21 cellular contexts compared by ENCODE assay signal in the genomic region with DNA sequence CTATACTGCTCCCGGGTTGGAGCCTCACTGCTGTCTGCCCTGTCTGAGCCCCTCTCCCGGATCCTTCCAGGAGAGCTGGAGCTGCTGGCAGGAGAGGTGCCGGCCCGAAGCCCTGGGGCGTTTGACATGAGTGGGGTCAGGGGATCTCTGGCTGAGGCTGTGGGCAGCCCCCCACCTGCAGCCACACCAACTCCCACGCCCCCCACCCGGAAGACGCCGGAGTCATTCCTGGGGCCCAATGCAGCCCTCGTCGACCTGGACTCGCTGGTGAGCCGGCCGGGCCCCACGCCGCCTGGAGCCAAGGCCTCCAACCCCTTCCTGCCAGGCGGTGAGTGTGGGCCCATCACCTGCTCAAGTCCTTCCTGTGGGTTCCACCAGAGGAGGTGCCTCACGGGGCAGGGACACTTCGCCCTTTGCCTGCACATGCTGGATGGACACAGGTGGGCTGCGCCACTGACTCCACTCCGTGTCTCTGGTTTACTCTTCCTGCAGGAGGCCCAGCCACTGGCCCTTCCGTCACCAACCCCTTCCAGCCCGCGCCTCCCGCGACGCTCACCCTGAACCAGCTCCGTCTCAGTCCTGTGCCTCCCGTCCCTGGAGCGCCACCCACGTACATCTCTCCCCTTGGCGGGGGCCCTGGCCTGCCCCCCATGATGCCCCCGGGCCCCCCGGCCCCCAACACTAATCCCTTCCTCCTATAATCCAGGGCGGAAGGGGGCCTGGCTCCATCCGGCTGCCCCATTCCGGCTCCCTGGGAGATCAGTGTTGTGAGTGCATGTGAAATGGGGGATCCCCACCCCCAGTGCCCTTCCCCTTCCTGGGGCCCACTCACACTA. TPM values are rescaled to one million over a fixed set of nuclear protein-coding genes. Genes with fewer than 3 reads are reported as not detected.
DNase-seq lines count a peak whose midpoint lies in the region; ATAC-seq, FAIRE-seq and TF ChIP-seq lines count a peak whose summit lies in the region.
"Had no signal": no experiment of that assay in that cellular context is flagged by ENCODE, and none has a peak within 500 bp of the region (broad histone marks: within the 10 kb centered on the region; RNA-seq: fewer than 3 reads in every experiment).

No MANE protein-coding gene starts in this region.

- H3K79me2 ChIP-seq in K562 (ENCODE audit: control insufficient read depth, insufficient read depth, low read length): no peaks in the 10 kb centered on the region

- no peaks in the 10 kb centered on the region for H3K9me1 ChIP-seq in K562 (ENCODE audit: control insufficient read depth, insufficient read depth, low read length)

- H3K36me3 ChIP-seq in heart right ventricle: peaks cover 0 to 100% (median 64%) of the 10 kb centered on the region in 9 donors
- peaks cover 85% of the 10 kb centered on the region; the same call in 2 of the 3 replicates for H3K36me3 ChIP-seq in K562 (ENCODE audit: control insufficient read depth, insufficient read depth, low read length)
- peaks cover 42 to 86% of the 10 kb centered on the region in 2 donors for H3K36me3 ChIP-seq in neuronal stem cell (replicated peaks in 1 of 2; ENCODE audit: control insufficient read depth in 2 of 2, insufficient read depth in 2 of 2, low read length in 2 of 2)
- H3K36me3 ChIP-seq in upper lobe of right lung: peaks cover 72% of the 10 kb centered on the region

- H3K14ac ChIP-seq in neuronal stem cell (ENCODE audit: low read length): no peak overlapping the region

- no peak overlapping the region for H2BK120ac ChIP-seq in neuronal stem cell (ENCODE audit: low read depth, low read length)

- H3K23ac ChIP-seq in neuronal stem cell (ENCODE audit: low read depth, low read length, poor library complexity): no peak overlapping the region

- no TSS peak for BruUV-seq in K562 (replicated peaks; lab: Mats Ljungman, UMichigan)

- H3K9me3 ChIP-seq in heart right ventricle (no peaks in the 10 kb centered on the region), K562 (replicated peaks; ENCODE audit: control insufficient read depth, insufficient read depth, low read depth, low read length) (no peaks in the 10 kb centered on the region), neuronal stem cell (replicated peaks in 1 of 2; ENCODE audit: control insufficient read depth in 2 of 2, insufficient read depth in 1 of 2, low read depth in 1 of 2, low read length in 2 of 2) (no peaks in the 10 kb centered on the region), upper lobe of right lung (no peaks in the 10 kb centered on the region)
- H3K9me3 ChIP-seq: A549, SJSA1 had no signal

- TF ChIP-seq RAD21 in K562 (CRISPR knock-in tag; conservative IDR thresholded peaks at IDR 0.05 in 1 of 2, IDR thresholded peaks at IDR 0.05 in 1 of 2): no peak

- no peak overlapping the region for H4K91ac ChIP-seq in neuronal stem cell (ENCODE audit: low read depth, low read length, poor library complexity)

- no peak for TF ChIP-seq POLR2A in K562 (conservative IDR thresholded peaks at IDR 0.05)

- H2BK12ac ChIP-seq in neuronal stem cell (ENCODE audit: low read length): no peak overlapping the region

- H2BK5ac ChIP-seq in neuronal stem cell (ENCODE audit: low read length): peak overlapping the region; percentile 13

- H3K27ac ChIP-seq in heart right ventricle (no peak overlapping the region), K562 (ENCODE audit: extremely low read depth, low read depth, low read length) (no peak overlapping the region), neuronal stem cell (replicated peaks; ENCODE audit: low read length) (no peak overlapping the region), upper lobe of right lung (no peak overlapping the region)
- H3K27ac ChIP-seq: A549, SJSA1 had no signal

- no peak for FAIRE-seq in K562 (lab: Jason Lieb, UNC)
- FAIRE-seq: A549, GM12878, GM18507 had no signal

- 94 to 96% methylated on average over 37 of the region's 37 CpGs for WGBS in heart right ventricle, 2 donors
- 93% methylated on average over 26 of the region's 37 CpGs for WGBS in K562 (ENCODE audit: insufficient coverage, low coverage, missing lambda C conversion rate)
- no CpG with 5 or more reads among the region's 37 CpGs for WGBS in neuronal stem cell (ENCODE audit: extremely low coverage in 2 of 2, insufficient read length in 2 of 2, insufficient replicate concordance in 1 of 2), 2 donors

- H2AK5ac ChIP-seq in neuronal stem cell (ENCODE audit: low read depth, low read length): no peak overlapping the region

- H4K8ac ChIP-seq in neuronal stem cell (ENCODE audit: low read depth, low read length): no peak overlapping the region

- H2AFZ ChIP-seq in K562 (ENCODE audit: low read depth, low read length) (no peak overlapping the region), neuronal stem cell (ENCODE audit: low read length) (no peak overlapping the region)

- peak; percentile 63 for DNase-seq in cardiac septum (ENCODE audit: low spot score)
- no peak for DNase-seq in heart right ventricle
- DNase-seq in K562 (ENCODE audit: extremely low read depth in 1 of 4, low spot score in 3 of 4): no peak
- DNase-seq in neuronal stem cell (ENCODE audit: low spot score): no peak
- DNase-seq in upper lobe of right lung: peak; percentile 52
- DNase-seq: C1 segment of cervical spinal cord, DMS 273 treated with DMSO at 0.1 percent for 48 hours, GDM1, GOT3, KBM-7, NCI-H1048, NCI-H146, NCI-H2081, NCI-H748 treated with DMSO at 0.1 percent for 48 hours had no signal

- H4K20me1 ChIP-seq in K562 (replicated peaks; ENCODE audit: control insufficient read depth, insufficient read depth, low read length): no peaks in the 10 kb centered on the region; the same call in 1 of the 2 replicates

- no peak overlapping the region for H2BK15ac ChIP-seq in neuronal stem cell (ENCODE audit: low read length)

- CTCF ChIA-PET in K562 (lab: Yijun Ruan, JAX; ENCODE audit: low intra/inter-chr PET ratio): no interaction called here

- no peaks in the 10 kb centered on the region for H3K27me3 ChIP-seq in heart right ventricle
- H3K27me3 ChIP-seq in K562 (ENCODE audit: control insufficient read depth in 2 of 2, insufficient read depth in 2 of 2, low read length in 2 of 2): no peaks in the 10 kb centered on the region
- no peaks in the 10 kb centered on the region for H3K27me3 ChIP-seq in neuronal stem cell (ENCODE audit: control insufficient read depth in 3 of 3, insufficient read depth in 3 of 3, low read depth in 1 of 3, low read length in 3 of 3)
- no peaks in the 10 kb centered on the region for H3K27me3 ChIP-seq in upper lobe of right lung
- H3K27me3 ChIP-seq: SJSA1 had no signal

- no peak for TF ChIP-seq EP300 in K562 (IDR thresholded peaks at IDR 0.05; ENCODE audit: low read length)

- TF ChIP-seq CTCF in heart right ventricle (IDR thresholded peaks at IDR 0.05) (no peak), K562 (IDR thresholded peaks at IDR 0.05 in 2 of 3, conservative IDR thresholded peaks at IDR 0.05 in 1 of 3; ENCODE audit: insufficient read depth in 2 of 3, low read depth in 1 of 3, low read length in 3 of 3) (no peak), upper lobe of right lung (IDR thresholded peaks at IDR 0.05) (no peak)

- ATAC-seq in heart right ventricle (no peak), K562 (no peak), upper lobe of right lung (no peak), HG02938 (IDR thresholded peaks at IDR 0.05; ENCODE audit: unreplicated experiment) (no peak), GM21619 (IDR thresholded peaks at IDR 0.05; ENCODE audit: unreplicated experiment) (no peak)
- ATAC-seq: A549, GM12878 had no signal

- POLR2A ChIA-PET in K562 (lab: Yijun Ruan, JAX): interaction anchor here (0.6 kb wide), 1 partner anchor 17 kb away, joined by 3 read pairs; no protein-coding TSS in a partner anchor

- H3K9ac ChIP-seq in K562 (ENCODE audit: insufficient read depth in 1 of 2, low read depth in 2 of 2, low read length in 2 of 2): 0 out of 4 replicates have a peak overlapping the region, but pooled peaks of 1 of the 2 experiments have one; percentile 28
- H3K9ac ChIP-seq in neuronal stem cell (ENCODE audit: low read depth, low read length, poor library complexity): no peak overlapping the region

- no peak overlapping the region for H3K18ac ChIP-seq in neuronal stem cell (ENCODE audit: low read length)

- H3K79me1 ChIP-seq in neuronal stem cell (ENCODE audit: low read depth, low read length): peaks cover 16% of the 10 kb centered on the region

- intact Hi-C loops in cardiac septum (cut with DNase I) (no loop called here), heart right ventricle (cut with DNase I) (no loop called here), K562 (cut with micrococcal nuclease) (no loop called here), upper lobe of right lung (cut with DNase I) (no loop called here)

- H3K4ac ChIP-seq in neuronal stem cell (ENCODE audit: low read length): no peak overlapping the region

- no peak overlapping the region for H3K4me3 ChIP-seq in heart right ventricle
- no peak overlapping the region for H3K4me3 ChIP-seq in K562
- H3K4me3 ChIP-seq in neuronal stem cell (ENCODE audit: low read length in 2 of 2): peak overlapping the region in 1 of 2 donors; percentile 63
- H3K4me3 ChIP-seq in upper lobe of right lung: no peak overlapping the region
- H3K4me3 ChIP-seq: A549, GM12878, SJSA1 had no signal

- in situ Hi-C loops in K562 (cut with MboI): no loop called here

- H3K4me1 ChIP-seq in heart right ventricle (no peaks in the 10 kb centered on the region), K562 (replicated peaks in 1 of 2; ENCODE audit: control insufficient read depth in 2 of 2, insufficient read depth in 2 of 2, low read length in 2 of 2) (peaks cover 0 to 19% of the 10 kb centered on the region in 2 experiments; a peak in 2 of 5 replicates), neuronal stem cell (ENCODE audit: control insufficient read depth in 2 of 2, insufficient read depth in 1 of 2, low read depth in 1 of 2, low read length in 2 of 2) (no peaks in the 10 kb centered on the region), upper lobe of right lung (no peaks in the 10 kb centered on the region)
- H3K4me1 ChIP-seq: A549, SJSA1 had no signal

- H3K4me2 ChIP-seq in K562 (ENCODE audit: insufficient read depth, low read length) (no peak overlapping the region), neuronal stem cell (ENCODE audit: insufficient read depth, low read length, poor library complexity, severe bottlenecking) (no peak overlapping the region)
- H3K4me2 ChIP-seq: A549 had no signal

RNA-seq across cellular contexts. Expression of gene EPN1, which starts 19.8 kb away (rescaled TPM):
- total RNA-seq in cardiac septum (193 TPM), heart right ventricle (100 to 1,000 TPM; 127 to 305 (median 140) TPM), K562 (2014; rRNA removed) (25.4 and 33.8 TPM in 2 replicates), K562 (2014; rRNA removed; fragmentation: Illumina TruSeq; extraction: Trizol) (5.1 and 6.4 TPM in 2 replicates), K562 (2015; rRNA removed; fragmentation: Illumina TruSeq; extraction: Trizol) (12.7 and 14.6 TPM in 2 replicates), K562 (2021) (138 and 142 TPM in 2 replicates), upper lobe of right lung (117 TPM)
- polyA plus RNA-seq in heart right ventricle (100 to 1,000 TPM; 134 to 140 TPM), K562 (2011; rRNA removed) (11.3 and 22.8 TPM in 2 replicates), K562 (2014; fragmentation: Illumina TruSeq; extraction: Trizol) (14.9 and 33.1 TPM in 2 replicates), K562 (2014; fragmentation: Nextera tagmentation; extraction: Ambion mirVana) (under 1 TPM; 0.08 to 0.15 TPM), K562 (2014; rRNA removed) (44.7 and 47.2 TPM in 2 replicates)
- 32.5 and 96.7 TPM in 2 replicates for total RNA-seq in K562 (2011; cell fraction: chromatin; rRNA removed; ENCODE audit: low replicate concordance)
- total RNA-seq in K562 (2011; cell fraction: nucleolus; rRNA removed): 37.1 and 45.4 TPM in 2 replicates
- 46.5 and 48.0 TPM in 2 replicates for total RNA-seq in K562 (2011; cell fraction: nucleoplasm; rRNA removed)
- polyA plus RNA-seq in K562 (2011; cell fraction: cytosol; rRNA removed): 17.5 and 44.0 TPM in 2 replicates
- polyA plus RNA-seq in K562 (2011; cell fraction: nucleus; rRNA removed): 19.3 and 25.8 TPM in 2 replicates
- polyA plus RNA-seq in K562 (2012): 56.6 and 92.1 TPM in 2 replicates
- 17.8 and 24.4 TPM in 2 replicates for polyA minus RNA-seq in K562 (2011; rRNA and poly(A)+ RNA removed)
- 57.1 and 83.4 TPM in 2 replicates for polyA minus RNA-seq in K562 (2011; cell fraction: cytosol; rRNA and poly(A)+ RNA removed)
- polyA minus RNA-seq in K562 (2011; cell fraction: nucleus; rRNA and poly(A)+ RNA removed): 8.9 and 16.7 TPM in 2 replicates
- polyA plus RNA-seq in neuronal stem cell (2013, experiment 1 of 2): 91.8 TPM
- 89.2 TPM for polyA plus RNA-seq in neuronal stem cell (2013, experiment 2 of 2)

RNA-seq across cellular contexts. Expression of gene U2AF2, which starts 40.0 kb away (rescaled TPM):
- total RNA-seq in cardiac septum: 80.4 TPM
- total RNA-seq in heart right ventricle: 100 to 1,000 TPM in 1 of 10 donors, 10 to 100 TPM in 9; 64.1 to 100 (median 72.9) TPM
- 10 to 100 TPM; 75.5 to 90.2 TPM for polyA plus RNA-seq in heart right ventricle
- total RNA-seq in K562 (2011; cell fraction: chromatin; rRNA removed; ENCODE audit: low replicate concordance): 193 and 483 TPM in 2 replicates
- total RNA-seq in K562 (2011; cell fraction: nucleolus; rRNA removed): 266 and 305 TPM in 2 replicates
- total RNA-seq in K562 (2011; cell fraction: nucleoplasm; rRNA removed): 221 and 225 TPM in 2 replicates
- total RNA-seq in K562 (2014; rRNA removed): 279 and 332 TPM in 2 replicates
- total RNA-seq in K562 (2014; rRNA removed; fragmentation: Illumina TruSeq; extraction: Trizol): 36.8 and 58.9 TPM in 2 replicates
- 157 and 162 TPM in 2 replicates for total RNA-seq in K562 (2015; rRNA removed; fragmentation: Illumina TruSeq; extraction: Trizol)
- total RNA-seq in K562 (2021): 304 and 321 TPM in 2 replicates
- polyA plus RNA-seq in K562 (2011; rRNA removed): 144 and 156 TPM in 2 replicates
- 175 and 315 TPM in 2 replicates for polyA plus RNA-seq in K562 (2011; cell fraction: cytosol; rRNA removed)
- 395 and 527 TPM in 2 replicates for polyA plus RNA-seq in K562 (2011; cell fraction: nucleus; rRNA removed)
- 223 and 263 TPM in 2 replicates for polyA plus RNA-seq in K562 (2012)
- 169 and 224 TPM in 2 replicates for polyA plus RNA-seq in K562 (2014; fragmentation: Illumina TruSeq; extraction: Trizol)
- polyA plus RNA-seq in K562 (2014; fragmentation: Nextera tagmentation; extraction: Ambion mirVana): 1 to 10 TPM; 3.0 to 4.4 TPM
- 277 and 331 TPM in 2 replicates for polyA plus RNA-seq in K562 (2014; rRNA removed)
- polyA minus RNA-seq in K562 (2011; rRNA and poly(A)+ RNA removed): 42.9 and 75.8 TPM in 2 replicates
- polyA minus RNA-seq in K562 (2011; cell fraction: cytosol; rRNA and poly(A)+ RNA removed): 113 and 128 TPM in 2 replicates
- polyA minus RNA-seq in K562 (2011; cell fraction: nucleus; rRNA and poly(A)+ RNA removed): 91.7 and 99.0 TPM in 2 replicates
- polyA plus RNA-seq in neuronal stem cell (2013, experiment 1 of 2): 155 TPM
- 147 TPM for polyA plus RNA-seq in neuronal stem cell (2013, experiment 2 of 2)
- total RNA-seq in upper lobe of right lung: 142 TPM

RNA-seq across cellular contexts. Expression of gene NLRP9, which starts 43.3 kb away (rescaled TPM):
- not detected for total RNA-seq in cardiac septum
- total RNA-seq in heart right ventricle: not detected
- not detected for polyA plus RNA-seq in heart right ventricle
- total RNA-seq in K562 (2011; cell fraction: chromatin; rRNA removed; ENCODE audit: low replicate concordance): not detected in 2 replicates
- total RNA-seq in K562 (2011; cell fraction: nucleolus; rRNA removed): not detected in 2 replicates
- not detected in 2 replicates for total RNA-seq in K562 (2011; cell fraction: nucleoplasm; rRNA removed)
- total RNA-seq in K562 (2014; rRNA removed): not detected in 2 replicates
- not detected in 2 replicates for total RNA-seq in K562 (2014; rRNA removed; fragmentation: Illumina TruSeq; extraction: Trizol)
- not detected in 2 replicates for total RNA-seq in K562 (2015; rRNA removed; fragmentation: Illumina TruSeq; extraction: Trizol)
- total RNA-seq in K562 (2021): not detected in 2 replicates
- not detected in 2 replicates for polyA plus RNA-seq in K562 (2011; rRNA removed)
- polyA plus RNA-seq in K562 (2011; cell fraction: cytosol; rRNA removed): not detected in 2 replicates
- not detected in 2 replicates for polyA plus RNA-seq in K562 (2011; cell fraction: nucleus; rRNA removed)
- polyA plus RNA-seq in K562 (2012): not detected in 2 replicates
- polyA plus RNA-seq in K562 (2014; fragmentation: Illumina TruSeq; extraction: Trizol): not detected in 2 replicates
- not detected for polyA plus RNA-seq in K562 (2014; fragmentation: Nextera tagmentation; extraction: Ambion mirVana)
- not detected in 2 replicates for polyA plus RNA-seq in K562 (2014; rRNA removed)
- polyA minus RNA-seq in K562 (2011; rRNA and poly(A)+ RNA removed): not detected in 2 replicates
- not detected in 2 replicates for polyA minus RNA-seq in K562 (2011; cell fraction: cytosol; rRNA and poly(A)+ RNA removed)
- polyA minus RNA-seq in K562 (2011; cell fraction: nucleus; rRNA and poly(A)+ RNA removed): not detected in 2 replicates
- polyA plus RNA-seq in neuronal stem cell (2013, experiment 1 of 2): not detected
- not detected for polyA plus RNA-seq in neuronal stem cell (2013, experiment 2 of 2)
- total RNA-seq in upper lobe of right lung: not detected
- total RNA-seq: GM12878, NCI-H460, SJSA1 had no signal
- polyA plus RNA-seq: A549, GM12878 had no signal

RNA-seq across cellular contexts. Expression of gene CCDC106, which starts 46.9 kb away (rescaled TPM):
- total RNA-seq in cardiac septum: 15.9 TPM
- total RNA-seq in heart right ventricle: 10 to 100 TPM; 12.1 to 20.0 (median 13.3) TPM
- polyA plus RNA-seq in heart right ventricle: 10 to 100 TPM; 15.3 to 29.6 TPM
- 5.5 and 16.0 TPM in 2 replicates for total RNA-seq in K562 (2011; cell fraction: chromatin; rRNA removed; ENCODE audit: low replicate concordance)
- total RNA-seq in K562 (2011; cell fraction: nucleolus; rRNA removed): 17.5 and 18.3 TPM in 2 replicates
- 8.7 and 12.1 TPM in 2 replicates for total RNA-seq in K562 (2011; cell fraction: nucleoplasm; rRNA removed)
- total RNA-seq in K562 (2014; rRNA removed): 17.8 and 21.9 TPM in 2 replicates
- 4.2 and 7.0 TPM in 2 replicates for total RNA-seq in K562 (2014; rRNA removed; fragmentation: Illumina TruSeq; extraction: Trizol)
- 12.2 and 14.3 TPM in 2 replicates for total RNA-seq in K562 (2015; rRNA removed; fragmentation: Illumina TruSeq; extraction: Trizol)
- total RNA-seq in K562 (2021): 27.5 and 28.2 TPM in 2 replicates
- 7.6 and 11.2 TPM in 2 replicates for polyA plus RNA-seq in K562 (2011; rRNA removed)
- polyA plus RNA-seq in K562 (2011; cell fraction: cytosol; rRNA removed): 11.0 and 22.8 TPM in 2 replicates
- 16.4 and 27.9 TPM in 2 replicates for polyA plus RNA-seq in K562 (2011; cell fraction: nucleus; rRNA removed)
- polyA plus RNA-seq in K562 (2012): 22.8 and 23.5 TPM in 2 replicates
- polyA plus RNA-seq in K562 (2014; fragmentation: Illumina TruSeq; extraction: Trizol): 19.1 and 21.9 TPM in 2 replicates
- under 1 TPM in 1 of 2 experiments, not detected in 1; 0.10 TPM for polyA plus RNA-seq in K562 (2014; fragmentation: Nextera tagmentation; extraction: Ambion mirVana)
- 24.1 and 25.9 TPM in 2 replicates for polyA plus RNA-seq in K562 (2014; rRNA removed)
- 1.8 and 1.9 TPM in 2 replicates for polyA minus RNA-seq in K562 (2011; rRNA and poly(A)+ RNA removed)
- polyA minus RNA-seq in K562 (2011; cell fraction: cytosol; rRNA and poly(A)+ RNA removed): 7.2 and 12.6 TPM in 2 replicates
- 5.3 and 6.4 TPM in 2 replicates for polyA minus RNA-seq in K562 (2011; cell fraction: nucleus; rRNA and poly(A)+ RNA removed)
- polyA plus RNA-seq in neuronal stem cell (2013, experiment 1 of 2): 19.8 TPM
- 19.8 TPM for polyA plus RNA-seq in neuronal stem cell (2013, experiment 2 of 2)
- 11.1 TPM for total RNA-seq in upper lobe of right lung

RNA-seq across cellular contexts. Expression of gene ZNF581, which starts 51.4 kb away (rescaled TPM):
- 6.5 TPM for total RNA-seq in cardiac septum
- total RNA-seq in heart right ventricle: 10 to 100 TPM in 1 of 10 donors, 1 to 10 TPM in 9; 4.0 to 15.6 (median 6.5) TPM
- polyA plus RNA-seq in heart right ventricle: 10 to 100 TPM in 1 of 2 donors, 1 to 10 TPM in 1; 5.6 to 10.8 TPM
- 8.2 and 21.8 TPM in 2 replicates for total RNA-seq in K562 (2011; cell fraction: chromatin; rRNA removed; ENCODE audit: low replicate concordance)
- total RNA-seq in K562 (2011; cell fraction: nucleolus; rRNA removed): 20.3 and 21.3 TPM in 2 replicates
- 16.7 and 16.8 TPM in 2 replicates for total RNA-seq in K562 (2011; cell fraction: nucleoplasm; rRNA removed)
- 18.6 and 26.4 TPM in 2 replicates for total RNA-seq in K562 (2014; rRNA removed)
- total RNA-seq in K562 (2014; rRNA removed; fragmentation: Illumina TruSeq; extraction: Trizol): 7.3 and 8.5 TPM in 2 replicates
- total RNA-seq in K562 (2015; rRNA removed; fragmentation: Illumina TruSeq; extraction: Trizol): 8.6 and 11.0 TPM in 2 replicates
- total RNA-seq in K562 (2021): 35.7 and 39.4 TPM in 2 replicates
- polyA plus RNA-seq in K562 (2011; rRNA removed): 15.4 and 26.0 TPM in 2 replicates
- 30.9 and 47.7 TPM in 2 replicates for polyA plus RNA-seq in K562 (2011; cell fraction: cytosol; rRNA removed)
- polyA plus RNA-seq in K562 (2011; cell fraction: nucleus; rRNA removed): 24.0 and 27.6 TPM in 2 replicates
- polyA plus RNA-seq in K562 (2012): 19.0 and 47.4 TPM in 2 replicates
- polyA plus RNA-seq in K562 (2014; fragmentation: Illumina TruSeq; extraction: Trizol): 15.7 and 23.2 TPM in 2 replicates
- polyA plus RNA-seq in K562 (2014; fragmentation: Nextera tagmentation; extraction: Ambion mirVana): 1 to 10 TPM; 2.4 to 5.8 TPM
- polyA plus RNA-seq in K562 (2014; rRNA removed): 23.2 and 24.0 TPM in 2 replicates
- polyA minus RNA-seq in K562 (2011; rRNA and poly(A)+ RNA removed): 11.6 and 13.6 TPM in 2 replicates
- 15.3 and 31.1 TPM in 2 replicates for polyA minus RNA-seq in K562 (2011; cell fraction: cytosol; rRNA and poly(A)+ RNA removed)
- 4.4 and 6.6 TPM in 2 replicates for polyA minus RNA-seq in K562 (2011; cell fraction: nucleus; rRNA and poly(A)+ RNA removed)
- 37.9 TPM for polyA plus RNA-seq in neuronal stem cell (2013, experiment 1 of 2)
- 37.2 TPM for polyA plus RNA-seq in neuronal stem cell (2013, experiment 2 of 2)
- 16.4 TPM for total RNA-seq in upper lobe of right lung

Comparison
In these comparisons a context has a peak if more than half of its experiments do, and no peak if none do; other contexts are left out.
1. DNase-seq: peak in cardiac septum (single experiment) and upper lobe of right lung (single experiment); none in heart right ventricle (0 of 2), K562 (0 of 4) and neuronal stem cell (single experiment).